ENCODE assay signal across 10 cellular contexts in genomic region chr19:55652311-55653078, GRCh38. TPM values are rescaled to one million over a fixed set of nuclear protein-coding genes. Genes with fewer than 3 reads are reported as not detected.
DNase-seq lines count a peak whose midpoint lies in the region; ATAC-seq and TF ChIP-seq lines count a peak whose summit lies in the region.
"Had no signal": no experiment of that assay in that cellular context is flagged by ENCODE, and none has a peak within 500 bp of the region (broad histone marks: within the 10 kb centered on the region; RNA-seq: fewer than 3 reads in every experiment).

No MANE protein-coding gene starts in this region.

- POLR2A ChIA-PET in PC-9 (lab: Charles Lee; ENCODE audit: unreplicated experiment) = no interaction called here

- H3K4me1 ChIP-seq in DND-41 (ENCODE audit: insufficient read depth, low read length) (peaks cover 56% of the 10 kb centered on the region), PC-9 (replicated peaks; ENCODE audit: insufficient read depth) (peaks cover 17% of the 10 kb centered on the region)

- peak overlapping the region; percentile 97 for H3K4me3 Mint-ChIP-seq in glutamatergic neuron (ENCODE audit: unreplicated experiment)
- no peak overlapping the region for H3K4me3 Mint-ChIP-seq in osteocyte (ENCODE audit: unreplicated experiment)
- H3K4me3 Mint-ChIP-seq in activated T-helper 17 cell treated with anti-CD3 and anti-CD28 coated beads, Interleukin-2, amount 50 U/mL, for 72 hours = no peak overlapping the region

- H3K9me3 ChIP-seq in DND-41 (ENCODE audit: insufficient read depth, low read length, severe bottlenecking) (no peaks in the 10 kb centered on the region), PC-9 (ENCODE audit: insufficient read depth, low read depth) (no peaks in the 10 kb centered on the region)
- H3K9me3 ChIP-seq: heart left ventricle had no signal

- H3K9me2 ChIP-seq in PC-9 (ENCODE audit: insufficient read depth) = no peaks in the 10 kb centered on the region

- H3F3A ChIP-seq in PC-9 (ENCODE audit: insufficient read depth, low read depth) = peaks cover 14% of the 10 kb centered on the region; the same call in 1 of the 2 replicates

- peaks cover 13% of the 10 kb centered on the region for H3K27me3 Mint-ChIP-seq in glutamatergic neuron (ENCODE audit: unreplicated experiment)
- H3K27me3 Mint-ChIP-seq in osteocyte (ENCODE audit: unreplicated experiment) = no peaks in the 10 kb centered on the region
- no peaks in the 10 kb centered on the region for H3K27me3 Mint-ChIP-seq in activated T-helper 17 cell treated with anti-CD3 and anti-CD28 coated beads, Interleukin-2, amount 50 U/mL, for 72 hours

- H3K36me3 Mint-ChIP-seq in glutamatergic neuron (ENCODE audit: unreplicated experiment) (no peaks in the 10 kb centered on the region), osteocyte (ENCODE audit: unreplicated experiment) (peaks cover 10% of the 10 kb centered on the region)
- H3K36me3 Mint-ChIP-seq in activated T-helper 17 cell treated with anti-CD3 and anti-CD28 coated beads, Interleukin-2, amount 50 U/mL, for 72 hours (ENCODE audit: low read depth) = peaks cover 51% of the 10 kb centered on the region

- no peak overlapping the region for H3K27ac Mint-ChIP-seq in glutamatergic neuron (ENCODE audit: unreplicated experiment)
- H3K27ac Mint-ChIP-seq in osteocyte (ENCODE audit: unreplicated experiment) = peak overlapping the region; percentile 23
- no peak overlapping the region for H3K27ac Mint-ChIP-seq in activated T-helper 17 cell treated with anti-CD3 and anti-CD28 coated beads, Interleukin-2, amount 50 U/mL, for 72 hours

- peaks cover 13% of the 10 kb centered on the region for H3K4me1 Mint-ChIP-seq in glutamatergic neuron (ENCODE audit: low read depth, unreplicated experiment)
- peaks cover 42% of the 10 kb centered on the region for H3K4me1 Mint-ChIP-seq in osteocyte (ENCODE audit: unreplicated experiment)
- H3K4me1 Mint-ChIP-seq in activated T-helper 17 cell treated with anti-CD3 and anti-CD28 coated beads, Interleukin-2, amount 50 U/mL, for 72 hours = peaks cover 16% of the 10 kb centered on the region

- H3K9me3 Mint-ChIP-seq in glutamatergic neuron (ENCODE audit: unreplicated experiment) (peaks cover 16% of the 10 kb centered on the region), osteocyte (ENCODE audit: unreplicated experiment) (no peaks in the 10 kb centered on the region)
- no peaks in the 10 kb centered on the region for H3K9me3 Mint-ChIP-seq in activated T-helper 17 cell treated with anti-CD3 and anti-CD28 coated beads, Interleukin-2, amount 50 U/mL, for 72 hours

- H3K36me3 ChIP-seq in DND-41 (ENCODE audit: insufficient read depth, low read length) = peaks cover 28% of the 10 kb centered on the region
- peaks cover 14% of the 10 kb centered on the region; the same call in 1 of the 2 replicates for H3K36me3 ChIP-seq in PC-9 (ENCODE audit: low read depth)

- TF ChIP-seq CTCF in DND-41 (IDR thresholded peaks at IDR 0.05; ENCODE audit: borderline replicate concordance, extremely low read depth, low read length, poor library complexity, severe bottlenecking) (no peak), PC-9 (conservative IDR thresholded peaks at IDR 0.05) (no peak), glutamatergic neuron (IDR thresholded peaks at IDR 0.05; ENCODE audit: partially characterized antibody, unreplicated experiment) (no peak), osteocyte (IDR thresholded peaks at IDR 0.05) (no peak)

- H2AFZ ChIP-seq in DND-41 (ENCODE audit: low read depth, low read length) (no peak overlapping the region), PC-9 (no peak overlapping the region)

- no TSS peak for BruUV-seq in PC-9 (replicated peaks; lab: Mats Ljungman, UMichigan)

- ATAC-seq in DND-41 (ENCODE audit: insufficient read depth, low read depth) = no peak
- ATAC-seq in activated T-helper 17 cell treated with anti-CD3 and anti-CD28 coated beads, Interleukin-2, amount 50 U/mL, for 72 hours (replicated peaks) = no peak
- ATAC-seq: heart left ventricle had no signal

- intact Hi-C loops in PC-9 (cut with micrococcal nuclease; ENCODE audit: unreplicated experiment) = loop anchor here (5.0 kb wide), 1 partner anchor 490 kb away; the partner anchor contains the start of gene ZNF444

- H4K20me1 ChIP-seq in DND-41 (ENCODE audit: insufficient read depth, low read length) (peaks cover 21% of the 10 kb centered on the region), PC-9 (ENCODE audit: insufficient read depth) (peaks cover 20% of the 10 kb centered on the region)

- CTCF ChIA-PET in PC-9 (lab: Charles Lee) = interaction anchor here (0.7 to 0.9 kb wide), 3 partner anchors 166 to 681 kb away, joined by 4 read pairs; no protein-coding TSS in a partner anchor

- peaks cover 52% of the 10 kb centered on the region for H3K79me2 ChIP-seq in DND-41 (ENCODE audit: insufficient read depth, low read length)
- peaks cover 30% of the 10 kb centered on the region for H3K79me2 ChIP-seq in PC-9 (ENCODE audit: low read depth)

- DNase-seq in DND-41 = no peak
- DNase-seq in PC-9 = peak in 1 of 2 experiments; percentile 25
- DNase-seq in glutamatergic neuron = peak; percentile 33
- DNase-seq in osteocyte (ENCODE audit: extremely low spot score, unreplicated experiment) = no peak
- DNase-seq in NCI-H446 treated with DMSO at 0.1 percent for 48 hours (lab: John Stamatoyannopoulos, UW) = no peak
- DNase-seq in SW480 (ENCODE audit: low spot score) = no peak
- no peak for DNase-seq in AG08395 (ENCODE audit: low spot score)
- DNase-seq: activated naive CD4-positive, alpha-beta T cell treated with anti-CD3 and anti-CD28 coated beads, Interleukin-2, amount 50 U/mL, for 16 hours had no signal

- H3K9ac ChIP-seq in DND-41 (ENCODE audit: low read depth, low read length) = peak overlapping the region; percentile 90

- H3K27ac ChIP-seq in DND-41 (ENCODE audit: low read length) (no peak overlapping the region), PC-9 (no peak overlapping the region)

- no peaks in the 10 kb centered on the region for H3K27me3 ChIP-seq in DND-41 (ENCODE audit: insufficient read depth, low read length, poor library complexity)
- H3K27me3 ChIP-seq in PC-9 (ENCODE audit: insufficient read depth, low read depth) = no peaks in the 10 kb centered on the region
- H3K27me3 ChIP-seq: heart left ventricle had no signal

- H3K4me3 ChIP-seq in DND-41 (ENCODE audit: low read depth in 1 of 2, low read length in 2 of 2) (no peak overlapping the region), PC-9 (peak overlapping the region; percentile 72; the same call in 1 of the 2 replicates)

- peak overlapping the region; percentile 60 for H3K4me2 ChIP-seq in DND-41 (ENCODE audit: insufficient read depth, low read length)
- H3K4me2 ChIP-seq in PC-9 = peak overlapping the region; percentile 79

RNA-seq across cellular contexts. Expression of gene U2AF2, which starts 2.3 kb away (rescaled TPM):
- total RNA-seq in PC-9 (2021) (252 and 323 TPM in 2 replicates), glutamatergic neuron (ENCODE audit: unreplicated experiment) (216 TPM), osteocyte (174 and 189 TPM in 2 replicates)
- total RNA-seq in activated T-helper 17 cell treated with anti-CD3 and anti-CD28 coated beads, Interleukin-2, amount 50 U/mL, for 72 hours = 100 to 1,000 TPM; 254 to 333 TPM

RNA-seq across cellular contexts. Expression of gene CCDC106, which starts 4.5 kb away (rescaled TPM):
- total RNA-seq in PC-9 (2021) (3.2 and 6.7 TPM in 2 replicates), glutamatergic neuron (ENCODE audit: unreplicated experiment) (32.1 TPM), osteocyte (25.9 and 28.1 TPM in 2 replicates)
- total RNA-seq in activated T-helper 17 cell treated with anti-CD3 and anti-CD28 coated beads, Interleukin-2, amount 50 U/mL, for 72 hours = 1 to 10 TPM; 2.4 to 2.6 TPM

RNA-seq across cellular contexts. Expression of gene ZNF581, which starts 9.0 kb away (rescaled TPM):
- total RNA-seq in PC-9 (2021) = 53.5 and 81.9 TPM in 2 replicates
- total RNA-seq in glutamatergic neuron (ENCODE audit: unreplicated experiment) = 31.0 TPM
- 29.6 and 33.8 TPM in 2 replicates for total RNA-seq in osteocyte
- total RNA-seq in activated T-helper 17 cell treated with anti-CD3 and anti-CD28 coated beads, Interleukin-2, amount 50 U/mL, for 72 hours = 10 to 100 TPM; 26.4 to 35.6 TPM

RNA-seq across cellular contexts. Expression of gene ZNF580, which starts 11.7 kb away (rescaled TPM):
- total RNA-seq in PC-9 (2021) = 56.6 and 64.7 TPM in 2 replicates
- 43.6 TPM for total RNA-seq in glutamatergic neuron (ENCODE audit: unreplicated experiment)
- 62.3 and 79.8 TPM in 2 replicates for total RNA-seq in osteocyte
- total RNA-seq in activated T-helper 17 cell treated with anti-CD3 and anti-CD28 coated beads, Interleukin-2, amount 50 U/mL, for 72 hours = 10 to 100 TPM; 21.9 to 22.2 TPM

RNA-seq across cellular contexts. Expression of gene EPN1, which starts 22.5 kb away (rescaled TPM):
- total RNA-seq in PC-9 (2021) (232 and 274 TPM in 2 replicates), glutamatergic neuron (ENCODE audit: unreplicated experiment) (150 TPM), osteocyte (142 and 148 TPM in 2 replicates)
- 10 to 100 TPM; 29.2 to 45.1 TPM for total RNA-seq in activated T-helper 17 cell treated with anti-CD3 and anti-CD28 coated beads, Interleukin-2, amount 50 U/mL, for 72 hours
